8 cellular contexts compared by ENCODE assay signal in genomic region chr17:55577011-55577586, GRCh38.
DNase-seq lines count a peak whose midpoint lies in the region; ATAC-seq and TF ChIP-seq lines count a peak whose summit lies in the region.

No MANE protein-coding gene starts in this region.

- peak overlapping the region; percentile 38; the same call in 1 of the 2 replicates for H3K4me3 ChIP-seq in BLaER1
- no peak overlapping the region for H3K4me3 ChIP-seq in esophagus (ENCODE audit: low read depth in 1 of 2, low read length in 2 of 2)
- H3K4me3 ChIP-seq in parathyroid adenoma (ENCODE audit: low read depth, low read length), result peak overlapping the region; percentile 31

- no peaks in the 10 kb centered on the region for H3K27me3 Mint-ChIP-seq in activated B cell treated with CpG ODN at 0.5 μM for 24 hours

- H3K9me3 Mint-ChIP-seq in activated B cell treated with CpG ODN at 0.5 μM for 24 hours, result no peaks in the 10 kb centered on the region

- no peaks in the 10 kb centered on the region for H3K27me3 ChIP-seq in BLaER1
- no peaks in the 10 kb centered on the region for H3K27me3 ChIP-seq in esophagus (ENCODE audit: control insufficient read depth in 1 of 2, insufficient read depth in 2 of 2, low read length in 2 of 2)
- no peaks in the 10 kb centered on the region for H3K27me3 ChIP-seq in parathyroid adenoma (ENCODE audit: control insufficient read depth, insufficient read depth, low read length)

- 22 to 27% methylated on average over 9 of the region's 9 CpGs for WGBS in esophagus, 2 donors

- H4K20me1 ChIP-seq in BLaER1, result no peaks in the 10 kb centered on the region

- CTCF ChIA-PET in activated B cell treated with CpG ODN at 0.5 μM for 24 hours (lab: Charles Lee), result interaction anchor here (0.8 to 2.8 kb wide), 3 partner anchors 25 to 50 kb away, joined by 4 to 15 read pairs (median 6); no protein-coding TSS in a partner anchor

- H3K9me3 ChIP-seq in BLaER1 (no peaks in the 10 kb centered on the region; the same call in 1 of the 2 replicates), esophagus (ENCODE audit: control insufficient read depth in 2 of 2, insufficient read depth in 1 of 2, low read depth in 1 of 2, low read length in 1 of 2) (no peaks in the 10 kb centered on the region), parathyroid adenoma (ENCODE audit: control insufficient read depth, low read length) (no peaks in the 10 kb centered on the region)

- POLR2A ChIA-PET in activated B cell treated with CpG ODN at 0.5 μM for 24 hours (lab: Charles Lee), result interaction anchor here (0.6 to 1.8 kb wide), 5 partner anchors 10 to 1333 kb away, joined by 3 to 6 read pairs (median 4); no protein-coding TSS in a partner anchor

- peak overlapping the region; percentile 40 for H2AFZ ChIP-seq in parathyroid adenoma

- peak overlapping the region; percentile 72 for H3K4me2 ChIP-seq in BLaER1
- peak overlapping the region; percentile 55 for H3K4me2 ChIP-seq in parathyroid adenoma (ENCODE audit: low read length)

- TF ChIP-seq CTCF in activated B cell treated with CpG ODN at 0.5 μM for 24 hours (IDR thresholded peaks at IDR 0.05) (no peak), parathyroid adenoma (IDR thresholded peaks at IDR 0.05) (no peak)

- peak overlapping the region; percentile 63; the same call in 1 of the 2 replicates for H3K9ac ChIP-seq in BLaER1
- H3K9ac ChIP-seq in parathyroid adenoma, result no peak overlapping the region

- no peak overlapping the region for H3K4me3 Mint-ChIP-seq in activated B cell treated with CpG ODN at 0.5 μM for 24 hours

- no peaks in the 10 kb centered on the region for H3K36me3 Mint-ChIP-seq in activated B cell treated with CpG ODN at 0.5 μM for 24 hours (ENCODE audit: low read depth)

- H3K27ac Mint-ChIP-seq in activated B cell treated with CpG ODN at 0.5 μM for 24 hours, result no peak overlapping the region

- ATAC-seq in GM19455 (IDR thresholded peaks at IDR 0.05; ENCODE audit: unreplicated experiment) (peak; percentile 58), HG03521 (IDR thresholded peaks at IDR 0.05; ENCODE audit: unreplicated experiment) (peak; percentile 76), activated B cell treated with CpG ODN at 0.5 μM for 24 hours (ENCODE audit: low read depth) (peak; percentile 78)

- H3K4me1 ChIP-seq in BLaER1 (peaks cover 18% of the 10 kb centered on the region), esophagus (ENCODE audit: control insufficient read depth in 2 of 2, insufficient read depth in 2 of 2, low read length in 1 of 2) (no peaks in the 10 kb centered on the region), parathyroid adenoma (no peaks in the 10 kb centered on the region)

- intact Hi-C loops in activated B cell treated with CpG ODN at 0.5 μM for 24 hours (cut with micrococcal nuclease), result loop anchor here (1.0 to 5.0 kb wide), 6 partner anchors 24 to 608 kb away; partner anchors contain the start of genes COX11, MMD, PCTP and STXBP4

- peak; percentile 28 for DNase-seq in activated B cell treated with CpG ODN at 0.5 μM for 24 hours
- no peak for DNase-seq in NCI-H226
- DNase-seq in 8988T, result no peak

- H3K4me1 Mint-ChIP-seq in activated B cell treated with CpG ODN at 0.5 μM for 24 hours, result peaks cover 23% of the 10 kb centered on the region

- no peaks in the 10 kb centered on the region for H3K36me3 ChIP-seq in BLaER1
- H3K36me3 ChIP-seq in esophagus (ENCODE audit: control insufficient read depth in 2 of 2, insufficient read depth in 2 of 2, low read length in 1 of 2), result no peaks in the 10 kb centered on the region
- H3K36me3 ChIP-seq in parathyroid adenoma (ENCODE audit: control insufficient read depth, insufficient read depth, low read length), result no peaks in the 10 kb centered on the region

- H3K27ac ChIP-seq in BLaER1, result peak overlapping the region; percentile 87
- H3K27ac ChIP-seq in esophagus (ENCODE audit: low read depth in 2 of 2, low read length in 1 of 2), result peak overlapping the region; percentile 67
- peak overlapping the region; percentile 37 for H3K27ac ChIP-seq in parathyroid adenoma

- no peaks in the 10 kb centered on the region for H3K79me2 ChIP-seq in parathyroid adenoma

Comparison
In these comparisons a context has a peak if more than half of its experiments do, and no peak if none do; other contexts are left out.
1. H3K27ac ChIP-seq: peak in every context shown above with its lines; median percentile 87 in BLaER1; 67 in esophagus; 37 in parathyroid adenoma.
2. H3K4me3 ChIP-seq: peak in BLaER1 (single experiment) and parathyroid adenoma (single experiment); none in esophagus (0 of 2).
3. Peak in every context shown above with its lines, with median percentiles within 50 percentile points of each other: ATAC-seq.